Comparison of ENCODE assay signal across 1 cellular context in genomic region chr1:212782422-212783154, GRCh38.
TF ChIP-seq lines count a peak whose summit lies in the region.

No MANE protein-coding gene starts in this region.

TF ChIP-seq in K562, 482 proteins besides CTCF, POLR2A, EP300 and RAD21 (continued from another document):
- TF ChIP-seq, protein P1, sequence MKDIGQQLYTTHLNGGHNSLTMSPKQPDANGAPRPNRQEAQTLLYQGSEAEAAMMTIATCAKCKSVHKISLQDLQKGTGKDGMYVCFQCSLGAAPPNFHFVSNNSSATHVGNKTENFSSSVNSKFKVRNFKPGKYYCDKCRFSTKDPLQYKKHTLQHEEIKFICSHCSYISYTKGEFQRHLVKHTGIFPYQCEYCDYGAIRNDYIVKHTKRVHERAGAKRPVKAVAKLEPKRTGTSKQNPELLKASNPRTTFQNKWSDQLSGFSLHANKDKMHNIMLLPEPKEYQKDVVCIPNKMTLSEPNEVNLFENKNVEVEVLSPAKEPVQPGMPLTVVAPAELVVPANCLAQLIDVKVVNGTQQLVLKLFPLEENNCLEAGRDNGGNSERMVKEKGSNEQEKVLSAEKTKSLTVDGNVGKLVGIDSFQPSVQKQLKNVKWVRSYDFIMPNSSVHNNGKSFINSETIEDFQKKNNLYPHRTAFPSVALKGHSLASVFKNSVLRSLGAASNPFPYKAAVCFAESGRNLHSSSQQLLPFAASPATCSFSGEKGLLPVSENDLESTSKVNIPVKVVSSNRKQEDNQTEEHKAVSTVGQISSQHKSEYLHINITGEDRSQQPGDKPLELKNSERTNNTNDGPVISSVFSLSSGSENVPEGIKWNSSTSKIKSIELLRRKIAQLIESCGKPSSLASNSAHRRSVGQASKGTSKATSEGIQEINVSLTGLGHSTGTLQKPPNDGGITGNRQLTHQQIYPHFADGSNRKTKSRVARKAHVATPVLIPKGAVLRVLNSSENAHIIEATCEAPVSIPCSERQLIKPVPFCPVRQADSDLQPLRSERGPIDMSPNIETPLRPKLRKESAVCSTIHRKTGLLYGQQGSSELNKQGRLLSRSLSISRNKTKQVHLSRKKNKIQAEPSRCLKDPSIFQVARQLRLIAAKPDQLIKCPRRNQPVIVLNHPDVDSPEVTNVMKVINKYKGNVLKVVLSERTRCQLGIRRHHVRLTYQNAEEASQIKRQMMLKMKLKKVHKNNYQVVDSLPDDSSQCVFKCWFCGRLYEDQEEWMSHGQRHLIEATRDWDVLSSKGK (CRISPR knock-in tag; IDR thresholded peaks at IDR 0.05): no peak
- TF ChIP-seq IRF2 (CRISPR knock-in tag; IDR thresholded peaks at IDR 0.05) (no peak), GATAD2B (IDR thresholded peaks at IDR 0.05; ENCODE audit: borderline replicate concordance) (0 out of 2 replicates have a peak, but pooled peaks have one; percentile 39), ZZZ3 (IDR thresholded peaks at IDR 0.05) (peak; percentile 35; the same call in 1 of the 2 replicates), FOS (IDR thresholded peaks at IDR 0.05; ENCODE audit: extremely low read depth, insufficient read length) (no peak), GABPB2 (CRISPR knock-in tag; conservative IDR thresholded peaks at IDR 0.05) (no peak), ZNF124 (CRISPR knock-in tag; IDR thresholded peaks at IDR 0.05) (no peak), NFRKB (IDR thresholded peaks at IDR 0.05; ENCODE audit: low read depth) (no peak), ZNF57 (CRISPR knock-in tag; IDR thresholded peaks at IDR 0.05) (no peak), ARNT (IDR thresholded peaks at IDR 0.05) (no peak), CBFA2T3 (IDR thresholded peaks at IDR 0.05) (0 out of 2 replicates have a peak, but pooled peaks have one; percentile 2), BCLAF1 (IDR thresholded peaks at IDR 0.05; ENCODE audit: borderline replicate concordance in 1 of 2, control insufficient read depth in 1 of 2, low read depth in 2 of 2, low read length in 1 of 2) (no peak), SMC3 (conservative IDR thresholded peaks at IDR 0.05; ENCODE audit: insufficient read depth, low read depth, low read length) (0 out of 2 replicates have a peak, but pooled peaks have one; percentile 20), DEAF1 (CRISPR knock-in tag; IDR thresholded peaks at IDR 0.05) (peak; percentile 45), CXXC5 (CRISPR knock-in tag; IDR thresholded peaks at IDR 0.05) (no peak), TRIM24 (IDR thresholded peaks at IDR 0.05) (no peak), POLR2B (IDR thresholded peaks at IDR 0.05; ENCODE audit: low read depth, partially characterized antibody) (no peak), PHB (CRISPR knock-in tag; IDR thresholded peaks at IDR 0.05) (no peak), MBD1 (CRISPR knock-in tag; IDR thresholded peaks at IDR 0.05) (no peak), TBL1XR1 (IDR thresholded peaks at IDR 0.05; ENCODE audit: low read length in 2 of 2) (no peak)
- TF ChIP-seq, protein P2, sequence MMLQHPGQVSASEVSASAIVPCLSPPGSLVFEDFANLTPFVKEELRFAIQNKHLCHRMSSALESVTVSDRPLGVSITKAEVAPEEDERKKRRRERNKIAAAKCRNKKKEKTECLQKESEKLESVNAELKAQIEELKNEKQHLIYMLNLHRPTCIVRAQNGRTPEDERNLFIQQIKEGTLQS (IDR thresholded peaks at IDR 0.05): peak; percentile 57; the same call in 1 of the 2 replicates
- TF ChIP-seq, protein P2 (CRISPR knock-in tag; conservative IDR thresholded peaks at IDR 0.05): peak; percentile 17; the same call in 1 of the 2 replicates
TF ChIP-seq in K562: peak in this region for 6.
